In genomic region chr11:132111781-132112380, GRCh38 we compare ENCODE assay signal across 16 cellular contexts.
DNase-seq lines count a peak whose midpoint lies in the region; ATAC-seq and TF ChIP-seq lines count a peak whose summit lies in the region.
"Had no signal": no experiment of that assay in that cellular context is flagged by ENCODE, and none has a peak within 500 bp of the region (broad histone marks: within the 10 kb centered on the region; RNA-seq: fewer than 3 reads in every experiment).

No MANE protein-coding gene starts in this region.

- TF ChIP-seq CTCF in foreskin keratinocyte (conservative IDR thresholded peaks at IDR 0.05), result no peak
- TF ChIP-seq CTCF in psoas muscle (IDR thresholded peaks at IDR 0.05), result no peak
- no peak for TF ChIP-seq CTCF in lower lobe of right lung (IDR thresholded peaks at IDR 0.05)

- H3K27ac ChIP-seq in foreskin keratinocyte (no peak overlapping the region), psoas muscle (peak overlapping the region; percentile 7), lower lobe of right lung (no peak overlapping the region)
- H3K27ac ChIP-seq: adrenal gland, SJCRH30, stomach had no signal

- DNase-seq in EH (ENCODE audit: low read depth), result peak; percentile 89
- DNase-seq in adipocyte (ENCODE audit: low read depth), result peak; percentile 89
- peak; percentile 54 to 80 for DNase-seq in foreskin keratinocyte
- no peak for DNase-seq in psoas muscle
- DNase-seq in H7, result no peak
- no peak for DNase-seq in NCI-H1436 treated with DMSO at 0.1 percent for 48 hours (lab: John Stamatoyannopoulos, UW)
- DNase-seq in NOMO-1 (lab: John Stamatoyannopoulos, UW; ENCODE audit: unreplicated experiment in 2 of 2), result no peak
- no peak for DNase-seq in lower lobe of right lung
- DNase-seq: activated CD4-positive, alpha-beta T cell treated with anti-CD3 and anti-CD28 coated beads, Interleukin-2, amount 50 U/mL, for 48 hours; CD4-positive, alpha-beta T cell; glutamatergic neuron; NCI-H226; SJCRH30; stomach had no signal

- ATAC-seq in foreskin keratinocyte, result peak; percentile 76
- ATAC-seq in psoas muscle, result peak in 3 of 4 donors; percentile 35 to 57 (median 45)
- no peak for ATAC-seq in lower lobe of right lung

- H3K9ac ChIP-seq in adipocyte (ENCODE audit: low read length), result peak overlapping the region; percentile 70

- peaks cover 28% of the 10 kb centered on the region for H3K4me1 ChIP-seq in adipocyte (ENCODE audit: control insufficient read depth, insufficient read depth, low read length)
- peaks cover 14% of the 10 kb centered on the region for H3K4me1 ChIP-seq in foreskin keratinocyte
- H3K4me1 ChIP-seq in psoas muscle, result no peaks in the 10 kb centered on the region
- no peaks in the 10 kb centered on the region for H3K4me1 ChIP-seq in lower lobe of right lung
- H3K4me1 ChIP-seq: adrenal gland, SJCRH30, stomach had no signal

- H3K9me3 ChIP-seq in adipocyte (ENCODE audit: control insufficient read depth, low read length), result no peaks in the 10 kb centered on the region
- no peaks in the 10 kb centered on the region for H3K9me3 ChIP-seq in psoas muscle
- H3K9me3 ChIP-seq in lower lobe of right lung, result no peaks in the 10 kb centered on the region
- H3K9me3 ChIP-seq: adrenal gland, mucosa of descending colon, SJCRH30, stomach had no signal

- intact Hi-C loops in psoas muscle (cut with DNase I) (loop anchor here in 1 of 2 donors (10.0 kb wide), 1 partner anchor 293 kb away; no protein-coding TSS in a partner anchor), lower lobe of right lung (cut with DNase I) (no loop called here)

- no peaks in the 10 kb centered on the region for H3K36me3 ChIP-seq in adipocyte (ENCODE audit: control insufficient read depth, insufficient read depth, low read length, severe bottlenecking)
- H3K36me3 ChIP-seq in psoas muscle (ENCODE audit: insufficient read depth in 1 of 2, low read depth in 1 of 2), result no peaks in the 10 kb centered on the region
- H3K36me3 ChIP-seq in H7 (replicated peaks; ENCODE audit: control insufficient read depth, insufficient read depth, low read length), result no peaks in the 10 kb centered on the region
- no peaks in the 10 kb centered on the region for H3K36me3 ChIP-seq in lower lobe of right lung
- H3K36me3 ChIP-seq: adrenal gland, SJCRH30, stomach had no signal

- no peaks in the 10 kb centered on the region for H3K27me3 ChIP-seq in adipocyte (replicated peaks; ENCODE audit: control insufficient read depth, insufficient read depth, low read length)
- H3K27me3 ChIP-seq in foreskin keratinocyte, result no peaks in the 10 kb centered on the region
- no peaks in the 10 kb centered on the region for H3K27me3 ChIP-seq in psoas muscle (ENCODE audit: insufficient read depth in 3 of 3, low read length in 2 of 3)
- H3K27me3 ChIP-seq in H7 (ENCODE audit: control insufficient read depth, insufficient read depth, low read length), result no peaks in the 10 kb centered on the region
- H3K27me3 ChIP-seq in lower lobe of right lung (ENCODE audit: low read depth), result no peaks in the 10 kb centered on the region
- H3K27me3 ChIP-seq: adrenal gland, SJCRH30 had no signal

- 37 to 50% (median 42%) methylated on average over 6 of the region's 6 CpGs for WGBS in psoas muscle, 3 donors

- H3K4me3 ChIP-seq in adipocyte (ENCODE audit: low read length) (peak overlapping the region; percentile 67), psoas muscle (no peak overlapping the region), H7 (ENCODE audit: insufficient read depth, low read depth, low read length) (no peak overlapping the region), lower lobe of right lung (no peak overlapping the region)
- H3K4me3 ChIP-seq: adrenal gland, mucosa of descending colon, SJCRH30, stomach had no signal

Comparison
In these comparisons a context has a peak if more than half of its experiments do, and no peak if none do; other contexts are left out.
1. DNase-seq: peak in EH (single experiment), adipocyte (single experiment) and foreskin keratinocyte (2 of 2); none in psoas muscle (0 of 2), H7 (single experiment), NCI-H1436 treated with DMSO at 0.1 percent for 48 hours (single experiment), NOMO-1 (0 of 2) and lower lobe of right lung (single experiment).
2. ATAC-seq: peak in foreskin keratinocyte (single experiment) and psoas muscle (3 of 4); none in lower lobe of right lung (0 of 2).